1 cellular context compared by ENCODE assay signal in the genomic region with DNA sequence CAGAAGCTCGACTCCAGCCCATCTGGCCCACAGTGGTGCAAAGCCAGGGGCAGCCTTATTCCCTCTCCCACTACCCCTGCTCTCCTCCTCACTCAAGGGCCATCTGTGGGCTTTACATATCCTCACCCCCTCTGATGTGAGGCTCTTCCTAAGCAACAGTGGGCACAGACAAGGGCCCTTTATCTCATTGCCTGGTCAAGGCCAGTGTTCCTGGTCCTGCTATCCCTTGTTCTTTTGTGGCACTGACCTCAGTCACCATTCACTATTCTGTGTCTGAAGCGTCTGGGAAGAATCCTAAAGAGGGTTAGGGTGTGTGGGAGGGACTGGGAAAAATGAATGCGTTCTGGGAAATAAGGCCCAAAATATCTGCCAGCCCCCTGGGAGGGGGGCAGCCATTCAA.
TF ChIP-seq lines count a peak whose summit lies in the region.

No MANE protein-coding gene starts in this region.

TF ChIP-seq in K562, 482 proteins besides CTCF, POLR2A, EP300 and RAD21:
- no peak for TF ChIP-seq SMAD4 (CRISPR knock-in tag; conservative IDR thresholded peaks at IDR 0.05)
TF ChIP-seq in K562: peak in this region for 0.
